ENCODE assay signal across 11 cellular contexts in genomic region chr11:96263361-96263763, GRCh38.
DNase-seq lines count a peak whose midpoint lies in the region; ATAC-seq and TF ChIP-seq lines count a peak whose summit lies in the region.
"Had no signal": no experiment of that assay in that cellular context is flagged by ENCODE, and none has a peak within 500 bp of the region (broad histone marks: within the 10 kb centered on the region; RNA-seq: fewer than 3 reads in every experiment).

No MANE protein-coding gene starts in this region.

- H3K27me3 Mint-ChIP-seq in Caco-2 (ENCODE audit: insufficient read depth, unreplicated experiment), result no peaks in the 10 kb centered on the region
- no peaks in the 10 kb centered on the region for H3K27me3 Mint-ChIP-seq in stimulated activated naive B cell treated with anti-CD40 and anti-IgM and Interleukin-4, amounts not matched to agents 10 μg/mL and 1 μg/mL and 100 μg/mL, for 72 hours

- peak; percentile 78 for ATAC-seq in sciatic nerve
- ATAC-seq in stimulated activated naive B cell treated with anti-CD40 and anti-IgM and Interleukin-4, amounts not matched to agents 10 μg/mL and 1 μg/mL and 100 μg/mL, for 72 hours (replicated peaks), result no peak

- H3K9me3 ChIP-seq in Caco-2 (no peaks in the 10 kb centered on the region), esophagus squamous epithelium (no peaks in the 10 kb centered on the region)
- H3K9me3 ChIP-seq: HAP-1 had no signal

- H3K4me3 ChIP-seq in Caco-2 (ENCODE audit: low read depth, low read length) (no peak overlapping the region), esophagus squamous epithelium (no peak overlapping the region)
- H3K4me3 ChIP-seq: HAP-1 had no signal

- no TSS peak for BruUV-seq in Caco-2 (replicated peaks; lab: Mats Ljungman, UMichigan)

- in situ Hi-C loops in GM13976 (cut with MboI; ENCODE audit: low sequenced_read_pairs, unreplicated experiment), result no loop called here

- H3K4me1 ChIP-seq in Caco-2, result peaks cover 23% of the 10 kb centered on the region
- peaks cover 11 to 72% (median 51%) of the 10 kb centered on the region in 3 donors for H3K4me1 ChIP-seq in esophagus squamous epithelium

- peak overlapping the region; percentile 41 for H3K27ac Mint-ChIP-seq in Caco-2 (ENCODE audit: unreplicated experiment)
- no peak overlapping the region for H3K27ac Mint-ChIP-seq in stimulated activated naive B cell treated with anti-CD40 and anti-IgM and Interleukin-4, amounts not matched to agents 10 μg/mL and 1 μg/mL and 100 μg/mL, for 72 hours

- peaks cover 42% of the 10 kb centered on the region for H3K4me1 Mint-ChIP-seq in Caco-2 (ENCODE audit: low read depth, unreplicated experiment)
- H3K4me1 Mint-ChIP-seq in stimulated activated naive B cell treated with anti-CD40 and anti-IgM and Interleukin-4, amounts not matched to agents 10 μg/mL and 1 μg/mL and 100 μg/mL, for 72 hours, result peaks cover 44 to 82% of the 10 kb centered on the region in 2 donors

- intact Hi-C loops in Caco-2 (cut with micrococcal nuclease; ENCODE audit: unreplicated experiment), result no loop called here
- intact Hi-C loops in esophagus squamous epithelium (cut with DNase I), result no loop called here
- intact Hi-C loops in sciatic nerve (cut with DNase I), result no loop called here

- peak in 1 of 2 experiments; percentile 11 for TF ChIP-seq CTCF in Caco-2 (IDR thresholded peaks at IDR 0.05; ENCODE audit: insufficient read depth in 1 of 2, low read depth in 1 of 2, low read length in 1 of 2, severe bottlenecking in 1 of 2, unreplicated experiment in 1 of 2)
- no peak for TF ChIP-seq CTCF in esophagus squamous epithelium (IDR thresholded peaks at IDR 0.05)
- no peak for TF ChIP-seq CTCF in GM13976 (IDR thresholded peaks at IDR 0.05; ENCODE audit: borderline replicate concordance, control extremely low read depth, extremely low read depth, insufficient read depth, missing control alignments)

- no peak overlapping the region for H3K4me3 Mint-ChIP-seq in Caco-2 (ENCODE audit: unreplicated experiment)
- H3K4me3 Mint-ChIP-seq in stimulated activated naive B cell treated with anti-CD40 and anti-IgM and Interleukin-4, amounts not matched to agents 10 μg/mL and 1 μg/mL and 100 μg/mL, for 72 hours, result no peak overlapping the region

- H3K36me3 ChIP-seq in Caco-2 (ENCODE audit: control insufficient read depth, insufficient read depth, low read length) (no peaks in the 10 kb centered on the region), esophagus squamous epithelium (no peaks in the 10 kb centered on the region)
- H3K36me3 ChIP-seq: HAP-1 had no signal

- POLR2A ChIA-PET in Caco-2 (lab: Charles Lee), result no interaction called here

- peak overlapping the region; percentile 40 to 85 (median 54) for H3K27ac ChIP-seq in esophagus squamous epithelium

- no peak for DNase-seq in Caco-2
- peak; percentile 9 for DNase-seq in RKO (ENCODE audit: low spot score)
- no peak for DNase-seq in esophagus squamous epithelium (lab: John Stamatoyannopoulos, UW)
- DNase-seq in sciatic nerve (ENCODE audit: low spot score), result no peak
- no peak for DNase-seq in hypothalamus (lab: John Stamatoyannopoulos, UW)
- DNase-seq in activated naive CD4-positive, alpha-beta T cell treated with anti-CD3 and anti-CD28 coated beads, Interleukin-2, amount 50 U/mL, for 16 hours, result no peak
- DNase-seq in GM13976 (ENCODE audit: low spot score), result no peak
- no peak for DNase-seq in stimulated activated naive B cell treated with anti-CD40 and anti-IgM and Interleukin-4, amounts not matched to agents 10 μg/mL and 1 μg/mL and 100 μg/mL, for 72 hours
- DNase-seq: effector CD4-positive, alpha-beta T cell; NCI-H1092 had no signal

- TF ChIP-seq POLR2A in esophagus squamous epithelium (IDR thresholded peaks at IDR 0.05), result no peak

- H3K9me3 Mint-ChIP-seq in Caco-2 (ENCODE audit: unreplicated experiment), result no peaks in the 10 kb centered on the region
- no peaks in the 10 kb centered on the region for H3K9me3 Mint-ChIP-seq in stimulated activated naive B cell treated with anti-CD40 and anti-IgM and Interleukin-4, amounts not matched to agents 10 μg/mL and 1 μg/mL and 100 μg/mL, for 72 hours

- H3K27me3 ChIP-seq in Caco-2 (replicated peaks; ENCODE audit: control insufficient read depth, insufficient read depth, low read length) (no peaks in the 10 kb centered on the region), esophagus squamous epithelium (no peaks in the 10 kb centered on the region)

- CTCF ChIA-PET in Caco-2 (lab: Charles Lee), result no interaction called here

- H3K36me3 Mint-ChIP-seq in Caco-2 (ENCODE audit: insufficient read depth, unreplicated experiment), result no peaks in the 10 kb centered on the region
- H3K36me3 Mint-ChIP-seq in stimulated activated naive B cell treated with anti-CD40 and anti-IgM and Interleukin-4, amounts not matched to agents 10 μg/mL and 1 μg/mL and 100 μg/mL, for 72 hours, result peaks cover 3 to 15% of the 10 kb centered on the region in 2 donors
